Comparison of ENCODE assay signal across 10 cellular contexts in genomic region chr3:128804817-128805166, GRCh38.
DNase-seq lines count a peak whose midpoint lies in the region; ATAC-seq, FAIRE-seq and TF ChIP-seq lines count a peak whose summit lies in the region.
"Had no signal": no experiment of that assay in that cellular context is flagged by ENCODE, and none has a peak within 500 bp of the region (broad histone marks: within the 10 kb centered on the region; RNA-seq: fewer than 3 reads in every experiment).

No MANE protein-coding gene starts in this region.

- intact Hi-C loops in Calu3 (cut with micrococcal nuclease; ENCODE audit: unreplicated experiment) (no loop called here), pancreas (cut with DNase I) (no loop called here)

- no peak overlapping the region for H3K4me3 Mint-ChIP-seq in Calu3 (ENCODE audit: low read depth, unreplicated experiment)

- peak overlapping the region; percentile 41 for H3K27ac Mint-ChIP-seq in Calu3 (ENCODE audit: unreplicated experiment)

- CTCF ChIA-PET in Calu3 (lab: Charles Lee), result interaction anchor here (1.3 kb wide), 1 partner anchor 124 kb away, joined by 7 read pairs; no protein-coding TSS in a partner anchor

- ATAC-seq in pancreas, result peak in 3 of 4 donors; percentile 38 to 62 (median 58)
- no peak for ATAC-seq in GM19351 (IDR thresholded peaks at IDR 0.05; ENCODE audit: unreplicated experiment)

- no peaks in the 10 kb centered on the region for H3K27me3 Mint-ChIP-seq in Calu3 (ENCODE audit: unreplicated experiment)

- H3K27me3 ChIP-seq in Peyer's patch (no peaks in the 10 kb centered on the region), pancreas (no peaks in the 10 kb centered on the region)

- H3K4me3 ChIP-seq in Peyer's patch (peak overlapping the region in 2 of 4 donors; percentile 9 to 25), fibroblast of mammary gland (ENCODE audit: control insufficient read depth, low read depth, low read length) (no peak overlapping the region), pancreas (no peak overlapping the region), coronary artery (no peak overlapping the region)

- H3K36me3 ChIP-seq in Peyer's patch (peaks cover 0 to 41% (median 0%) of the 10 kb centered on the region in 3 donors), pancreas (peaks cover 0 to 20% (median 10%) of the 10 kb centered on the region in 3 donors)

- H3K4me1 ChIP-seq in Peyer's patch (peaks cover 0 to 31% (median 2%) of the 10 kb centered on the region in 4 donors), pancreas (peaks cover 0 to 5% (median 2%) of the 10 kb centered on the region in 3 donors)

- DNase-seq in Calu3 (no peak), Peyer's patch (no peak), fibroblast of mammary gland (ENCODE audit: low read depth) (peak; percentile 35), pancreas (no peak), AG08395 (ENCODE audit: low spot score) (no peak), coronary artery (ENCODE audit: low spot score) (no peak), NCI-H128 (lab: John Stamatoyannopoulos, UW; ENCODE audit: unreplicated experiment) (no peak)
- DNase-seq: aorta, NCI-H1417 treated with DMSO at 0.1 percent for 48 hours had no signal

- TF ChIP-seq CTCF in Calu3 (IDR thresholded peaks at IDR 0.05; ENCODE audit: unreplicated experiment) (no peak), Peyer's patch (IDR thresholded peaks at IDR 0.05) (no peak), fibroblast of mammary gland (conservative IDR thresholded peaks at IDR 0.05; ENCODE audit: control insufficient read depth, insufficient read depth, low read depth, low read length) (no peak), pancreas (IDR thresholded peaks at IDR 0.05) (no peak), coronary artery (IDR thresholded peaks at IDR 0.05) (no peak)

- H3K9me3 Mint-ChIP-seq in Calu3 (ENCODE audit: low read depth, unreplicated experiment), result no peaks in the 10 kb centered on the region

- peaks cover 77% of the 10 kb centered on the region for H3K36me3 Mint-ChIP-seq in Calu3 (ENCODE audit: insufficient read depth, unreplicated experiment)

- no peak for TF ChIP-seq POLR2A in Peyer's patch (IDR thresholded peaks at IDR 0.05)

- H3K9me3 ChIP-seq in Peyer's patch (no peaks in the 10 kb centered on the region), pancreas (no peaks in the 10 kb centered on the region)

- H3K27ac ChIP-seq in Peyer's patch (peak overlapping the region; percentile 45 to 73 (median 55)), pancreas (peak overlapping the region in 2 of 4 donors; percentile 5 to 40), coronary artery (no peak overlapping the region)

- WGBS in pancreas, 2 donors, result 81% methylated on average over 5 of the region's 5 CpGs

- H3K4me1 Mint-ChIP-seq in Calu3 (ENCODE audit: low read depth, unreplicated experiment), result peaks cover 80% of the 10 kb centered on the region

- FAIRE-seq in pancreas (lab: Jason Lieb, UNC), result no peak

- BruUV-seq in Calu3 (replicated peaks; lab: Mats Ljungman, UMichigan), result no TSS peak

Comparison
In these comparisons a context has a peak if more than half of its experiments do, and no peak if none do; other contexts are left out.
1. H3K27ac ChIP-seq: peak in Peyer's patch (4 of 4); none in coronary artery (0 of 2).